ENCODE assay signal across 8 cellular contexts in the genomic region with DNA sequence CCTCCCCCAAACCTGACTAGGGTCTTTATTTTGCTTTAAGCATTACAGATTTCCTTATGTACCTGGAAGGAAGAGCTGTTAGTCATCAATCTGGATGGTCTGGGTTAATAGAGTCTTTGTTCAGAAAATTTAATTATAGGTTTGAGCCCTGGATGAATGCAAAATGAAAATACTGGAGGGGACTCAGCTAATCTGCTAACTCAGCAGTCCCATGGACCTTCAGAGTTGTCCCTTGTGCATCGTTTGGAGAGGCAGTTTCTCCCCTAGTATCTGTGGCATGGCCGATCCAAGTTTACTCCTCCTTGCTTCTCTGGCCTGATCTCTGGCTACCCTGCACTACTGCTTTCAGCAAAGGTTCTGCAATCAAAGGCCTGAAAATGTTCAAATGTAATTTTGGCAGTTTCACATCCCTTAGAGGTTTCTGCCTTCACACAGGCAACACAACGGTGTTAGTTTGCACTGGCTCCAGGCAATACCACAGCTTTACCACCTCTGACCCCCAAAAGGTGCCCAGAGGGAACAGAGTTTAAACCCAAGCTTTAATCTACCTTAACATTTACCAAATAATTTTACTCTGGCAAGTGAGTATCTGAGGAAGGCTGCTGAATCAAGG.
DNase-seq lines count a peak whose midpoint lies in the region; ATAC-seq and TF ChIP-seq lines count a peak whose summit lies in the region.

No MANE protein-coding gene starts in this region.

- dilution Hi-C loops in mammary epithelial cell (cut with HindIII; ENCODE audit: low sequenced_read_pairs), result no loop called here

- peaks cover 53% of the 10 kb centered on the region for H3K4me1 ChIP-seq in mammary epithelial cell (ENCODE audit: insufficient read depth, low read length)

- H3K27ac Mint-ChIP-seq in glutamatergic neuron (ENCODE audit: unreplicated experiment), result no peak overlapping the region
- no peak overlapping the region for H3K27ac Mint-ChIP-seq in activated naive CD8-positive, alpha-beta T cell treated with anti-CD3 and anti-CD28 coated beads, Interleukin-2, amount 50 U/mL, for 24 hours

- H3K9me3 Mint-ChIP-seq in glutamatergic neuron (ENCODE audit: unreplicated experiment), result no peaks in the 10 kb centered on the region
- no peaks in the 10 kb centered on the region for H3K9me3 Mint-ChIP-seq in activated naive CD8-positive, alpha-beta T cell treated with anti-CD3 and anti-CD28 coated beads, Interleukin-2, amount 50 U/mL, for 24 hours

- H3K36me3 ChIP-seq in mammary epithelial cell (ENCODE audit: insufficient read depth, low read length), result no peaks in the 10 kb centered on the region

- CTCF ChIA-PET in mammary epithelial cell (lab: Charles Lee; ENCODE audit: low non-redundant PET), result no interaction called here

- in situ Hi-C loops in mammary epithelial cell (cut with MboI; ENCODE audit: low sequenced_read_pairs in 2 of 2), result no loop called here

- no peaks in the 10 kb centered on the region for H3K36me3 Mint-ChIP-seq in glutamatergic neuron (ENCODE audit: unreplicated experiment)
- H3K36me3 Mint-ChIP-seq in activated naive CD8-positive, alpha-beta T cell treated with anti-CD3 and anti-CD28 coated beads, Interleukin-2, amount 50 U/mL, for 24 hours (ENCODE audit: low read depth), result peaks cover 13% of the 10 kb centered on the region

- TF ChIP-seq CTCF in mammary epithelial cell (conservative IDR thresholded peaks at IDR 0.05 in 1 of 2, IDR thresholded peaks at IDR 0.05 in 1 of 2; ENCODE audit: extremely low read depth in 1 of 2, insufficient read depth in 1 of 2, low read depth in 1 of 2, low read length in 2 of 2), result no peak
- no peak for TF ChIP-seq CTCF in glutamatergic neuron (IDR thresholded peaks at IDR 0.05; ENCODE audit: partially characterized antibody, unreplicated experiment)

- H3K4me3 ChIP-seq in mammary epithelial cell (replicated peaks in 1 of 3; ENCODE audit: insufficient read depth in 1 of 3, low read depth in 2 of 3, low read length in 3 of 3), result no peak overlapping the region

- BruUV-seq in mammary epithelial cell (replicated peaks; lab: Mats Ljungman, UMichigan), result no TSS peak

- H3K4me2 ChIP-seq in mammary epithelial cell (ENCODE audit: insufficient read depth, low read depth, low read length), result peak overlapping the region; percentile 30

- H3K27me3 Mint-ChIP-seq in glutamatergic neuron (ENCODE audit: unreplicated experiment), result no peaks in the 10 kb centered on the region
- no peaks in the 10 kb centered on the region for H3K27me3 Mint-ChIP-seq in activated naive CD8-positive, alpha-beta T cell treated with anti-CD3 and anti-CD28 coated beads, Interleukin-2, amount 50 U/mL, for 24 hours

- ATAC-seq in Right ventricle myocardium superior (ENCODE audit: poor library complexity) (peak; percentile 26), left cardiac atrium (no peak), HG03196 (IDR thresholded peaks at IDR 0.05; ENCODE audit: unreplicated experiment) (peak; percentile 74)
- no peak for ATAC-seq in activated naive CD8-positive, alpha-beta T cell treated with anti-CD3 and anti-CD28 coated beads, Interleukin-2, amount 50 U/mL, for 24 hours

- no peaks in the 10 kb centered on the region for H3K9me3 ChIP-seq in mammary epithelial cell (replicated peaks; ENCODE audit: insufficient read depth, low read length)

- DNase-seq in Right ventricle myocardium superior (no peak), left cardiac atrium (no peak), mammary epithelial cell (peak; percentile 39), HT-29 (ENCODE audit: low spot score) (no peak), glutamatergic neuron (no peak), NCI-H1436 (lab: John Stamatoyannopoulos, UW) (no peak)
- no peak for DNase-seq in activated naive CD8-positive, alpha-beta T cell treated with anti-CD3 and anti-CD28 coated beads, Interleukin-2, amount 50 U/mL, for 24 hours

- no peaks in the 10 kb centered on the region for H3K79me2 ChIP-seq in mammary epithelial cell (ENCODE audit: insufficient read depth, low read length)

- 0% methylated on average over 3 of the region's 3 CpGs for WGBS in mammary epithelial cell (ENCODE audit: low coverage, missing lambda C conversion rate)

- H3K27ac ChIP-seq in mammary epithelial cell (ENCODE audit: insufficient read depth, low read depth, low read length), result no peak overlapping the region

- no peak overlapping the region for H3K9ac ChIP-seq in mammary epithelial cell (ENCODE audit: insufficient read depth, low read length)

- H2AFZ ChIP-seq in mammary epithelial cell (ENCODE audit: low read depth, low read length), result peak overlapping the region; percentile 46

- no peaks in the 10 kb centered on the region for H3K27me3 ChIP-seq in mammary epithelial cell (ENCODE audit: insufficient read depth, low read length)

- H4K20me1 ChIP-seq in mammary epithelial cell (ENCODE audit: insufficient read depth, low read length), result no peaks in the 10 kb centered on the region

- no peaks in the 10 kb centered on the region for H3K4me1 Mint-ChIP-seq in glutamatergic neuron (ENCODE audit: low read depth, unreplicated experiment)
- H3K4me1 Mint-ChIP-seq in activated naive CD8-positive, alpha-beta T cell treated with anti-CD3 and anti-CD28 coated beads, Interleukin-2, amount 50 U/mL, for 24 hours, result peaks cover 10% of the 10 kb centered on the region

- H3K4me3 Mint-ChIP-seq in glutamatergic neuron (ENCODE audit: unreplicated experiment), result no peak overlapping the region
- H3K4me3 Mint-ChIP-seq in activated naive CD8-positive, alpha-beta T cell treated with anti-CD3 and anti-CD28 coated beads, Interleukin-2, amount 50 U/mL, for 24 hours, result no peak overlapping the region

- intact Hi-C loops in Right ventricle myocardium superior (cut with DNase I), result no loop called here
- intact Hi-C loops in left cardiac atrium (cut with DNase I), result no loop called here
- intact Hi-C loops in mammary epithelial cell (cut with micrococcal nuclease), result no loop called here

Comparison
In these comparisons a context has a peak if more than half of its experiments do, and no peak if none do; other contexts are left out.
1. ATAC-seq: peak in Right ventricle myocardium superior (single experiment) and HG03196 (single experiment); none in left cardiac atrium (0 of 2) and activated naive CD8-positive, alpha-beta T cell treated with anti-CD3 and anti-CD28 coated beads, Interleukin-2, amount 50 U/mL, for 24 hours (single experiment).